Comparison of ENCODE assay signal across 18 cellular contexts in genomic region chr4:146506272-146506671, GRCh38. TPM values are rescaled to one million over a fixed set of nuclear protein-coding genes. Genes with fewer than 3 reads are reported as not detected.
A peak's percentile ranks its signal among the peaks of the same experiment; 100 is the strongest.
DNase-seq lines count a peak whose midpoint lies in the region; ATAC-seq lines count a peak whose summit lies in the region.
"Had no signal": no experiment of that assay in that cellular context is flagged by ENCODE, and none has a peak within 500 bp of the region (broad histone marks: within the 10 kb centered on the region; RNA-seq: fewer than 3 reads in every experiment).

No MANE protein-coding gene starts in this region.

- H3K27ac Mint-ChIP-seq in activated T-cell treated with anti-CD3 and anti-CD28 coated beads, Interleukin-2, amount 50 U/mL, for 72 hours = no peak overlapping the region
- H3K27ac Mint-ChIP-seq in activated T-helper 17 cell treated with anti-CD3 and anti-CD28 coated beads, Interleukin-2, amount 50 U/mL, for 72 hours = peak overlapping the region; percentile 32
- peak overlapping the region in 1 of 2 donors; percentile 30 for H3K27ac Mint-ChIP-seq in stimulated activated naive CD8-positive, alpha-beta T cell treated with anti-CD3 and anti-CD28 coated beads, Interleukin-15, amount 100 ng/mL, for 72 hours
- H3K27ac Mint-ChIP-seq: CD4-positive, alpha-beta T cell had no signal

- peaks cover 6 to 16% of the 10 kb centered on the region in 2 donors for H3K36me3 Mint-ChIP-seq in activated T-cell treated with anti-CD3 and anti-CD28 coated beads, Interleukin-2, amount 50 U/mL, for 72 hours (ENCODE audit: insufficient read depth in 2 of 2)
- peaks cover 43% of the 10 kb centered on the region for H3K36me3 Mint-ChIP-seq in activated T-cell treated with anti-CD3 and anti-CD28 coated beads, Interleukin-2, amount 50 U/mL, for 4 hours (ENCODE audit: insufficient read depth)
- peaks cover 37% of the 10 kb centered on the region for H3K36me3 Mint-ChIP-seq in activated T-helper 17 cell treated with anti-CD3 and anti-CD28 coated beads, Interleukin-2, amount 50 U/mL, for 72 hours (ENCODE audit: low read depth)

- ATAC-seq in activated T-cell treated with anti-CD3 and anti-CD28 coated beads, Interleukin-2, amount 50 U/mL, for 72 hours (replicated peaks in 1 of 2) = peak; percentile 72 to 76
- no peak for ATAC-seq in activated T-cell treated with anti-CD3 and anti-CD28 coated beads, Interleukin-2, amount 50 U/mL, for 4 hours
- peak; percentile 58 for ATAC-seq in GM19463 (IDR thresholded peaks at IDR 0.05; ENCODE audit: unreplicated experiment)
- ATAC-seq in activated T-helper 17 cell treated with anti-CD3 and anti-CD28 coated beads, Interleukin-2, amount 50 U/mL, for 72 hours (replicated peaks) = peak; percentile 73
- peak; percentile 83 for ATAC-seq in stimulated activated naive CD8-positive, alpha-beta T cell treated with anti-CD3 and anti-CD28 coated beads, Interleukin-15, amount 100 ng/mL, for 72 hours
- ATAC-seq: A549 had no signal

- H3K4me3 Mint-ChIP-seq in activated T-cell treated with anti-CD3 and anti-CD28 coated beads, Interleukin-2, amount 50 U/mL, for 72 hours = peak overlapping the region in 1 of 2 donors; percentile 45
- H3K4me3 Mint-ChIP-seq in activated T-cell treated with anti-CD3 and anti-CD28 coated beads, Interleukin-2, amount 50 U/mL, for 4 hours = no peak overlapping the region
- H3K4me3 Mint-ChIP-seq in activated T-helper 17 cell treated with anti-CD3 and anti-CD28 coated beads, Interleukin-2, amount 50 U/mL, for 72 hours = no peak overlapping the region
- no peak overlapping the region for H3K4me3 Mint-ChIP-seq in stimulated activated naive CD8-positive, alpha-beta T cell treated with anti-CD3 and anti-CD28 coated beads, Interleukin-15, amount 100 ng/mL, for 72 hours
- H3K4me3 Mint-ChIP-seq: CD4-positive, alpha-beta T cell had no signal

- peaks cover 25% of the 10 kb centered on the region for H3K4me1 Mint-ChIP-seq in activated T-cell treated with anti-CD3 and anti-CD28 coated beads, Interleukin-2, amount 50 U/mL, for 72 hours (ENCODE audit: low read depth)
- H3K4me1 Mint-ChIP-seq in activated T-cell treated with anti-CD3 and anti-CD28 coated beads, Interleukin-2, amount 50 U/mL, for 4 hours (ENCODE audit: low read depth) = peaks cover 4% of the 10 kb centered on the region
- H3K4me1 Mint-ChIP-seq in activated T-helper 17 cell treated with anti-CD3 and anti-CD28 coated beads, Interleukin-2, amount 50 U/mL, for 72 hours = peaks cover 18% of the 10 kb centered on the region
- peaks cover 27% of the 10 kb centered on the region for H3K4me1 Mint-ChIP-seq in stimulated activated naive CD8-positive, alpha-beta T cell treated with anti-CD3 and anti-CD28 coated beads, Interleukin-15, amount 100 ng/mL, for 72 hours

- no peaks in the 10 kb centered on the region for H3K9me3 Mint-ChIP-seq in activated T-cell treated with anti-CD3 and anti-CD28 coated beads, Interleukin-2, amount 50 U/mL, for 72 hours
- H3K9me3 Mint-ChIP-seq in activated T-cell treated with anti-CD3 and anti-CD28 coated beads, Interleukin-2, amount 50 U/mL, for 4 hours = no peaks in the 10 kb centered on the region
- no peaks in the 10 kb centered on the region for H3K9me3 Mint-ChIP-seq in activated T-helper 17 cell treated with anti-CD3 and anti-CD28 coated beads, Interleukin-2, amount 50 U/mL, for 72 hours
- H3K9me3 Mint-ChIP-seq in stimulated activated naive CD8-positive, alpha-beta T cell treated with anti-CD3 and anti-CD28 coated beads, Interleukin-15, amount 100 ng/mL, for 72 hours = no peaks in the 10 kb centered on the region
- H3K9me3 Mint-ChIP-seq: CD4-positive, alpha-beta T cell had no signal

- no peak for DNase-seq in activated T-cell treated with anti-CD3 and anti-CD28 coated beads, Interleukin-2, amount 50 U/mL, for 72 hours
- no peak for DNase-seq in activated T-cell treated with anti-CD3 and anti-CD28 coated beads, Interleukin-2, amount 50 U/mL, for 4 hours
- no peak for DNase-seq in stimulated activated naive CD8-positive, alpha-beta T cell treated with anti-CD3 and anti-CD28 coated beads, Interleukin-15, amount 100 ng/mL, for 72 hours
- DNase-seq in RPMI8226 = no peak
- no peak for DNase-seq in NCI-H510A treated with DMSO at 0.1 percent for 48 hours (lab: John Stamatoyannopoulos, UW)
- DNase-seq: AML-193; CD4-positive, alpha-beta T cell; DMS53; IMR-90; MM.1S; NCI-H1694; NCI-H2029 treated with DMSO at 0.1 percent for 48 hours; NCI-H446 treated with DMSO at 0.1 percent for 48 hours; NCI-H526 treated with DMSO at 0.1 percent for 48 hours; SHP77 treated with DMSO at 0.1 percent for 48 hours had no signal

- no peaks in the 10 kb centered on the region for H3K27me3 Mint-ChIP-seq in activated T-cell treated with anti-CD3 and anti-CD28 coated beads, Interleukin-2, amount 50 U/mL, for 72 hours (ENCODE audit: low read depth)
- H3K27me3 Mint-ChIP-seq in activated T-cell treated with anti-CD3 and anti-CD28 coated beads, Interleukin-2, amount 50 U/mL, for 4 hours (ENCODE audit: low read depth) = no peaks in the 10 kb centered on the region
- H3K27me3 Mint-ChIP-seq in activated T-helper 17 cell treated with anti-CD3 and anti-CD28 coated beads, Interleukin-2, amount 50 U/mL, for 72 hours = no peaks in the 10 kb centered on the region
- no peaks in the 10 kb centered on the region for H3K27me3 Mint-ChIP-seq in stimulated activated naive CD8-positive, alpha-beta T cell treated with anti-CD3 and anti-CD28 coated beads, Interleukin-15, amount 100 ng/mL, for 72 hours
- H3K27me3 Mint-ChIP-seq: CD4-positive, alpha-beta T cell had no signal

RNA-seq across cellular contexts. Expression of gene SLC10A7, which starts 15.5 kb away (rescaled TPM):
- total RNA-seq in activated T-cell treated with anti-CD3 and anti-CD28 coated beads, Interleukin-2, amount 50 U/mL, for 72 hours = 10 to 100 TPM; 28.3 to 31.9 TPM
- total RNA-seq in activated T-cell treated with anti-CD3 and anti-CD28 coated beads, Interleukin-2, amount 50 U/mL, for 4 hours = 10 to 100 TPM; 11.6 to 14.4 (median 13.0) TPM
- total RNA-seq in activated T-helper 17 cell treated with anti-CD3 and anti-CD28 coated beads, Interleukin-2, amount 50 U/mL, for 72 hours = 10 to 100 TPM; 13.0 to 17.5 TPM

Comparison
In these comparisons a context has a peak if more than half of its experiments do, and no peak if none do; other contexts are left out.
1. ATAC-seq: peak in activated T-cell treated with anti-CD3 and anti-CD28 coated beads, Interleukin-2, amount 50 U/mL, for 72 hours (2 of 2), GM19463 (single experiment), activated T-helper 17 cell treated with anti-CD3 and anti-CD28 coated beads, Interleukin-2, amount 50 U/mL, for 72 hours (single experiment) and stimulated activated naive CD8-positive, alpha-beta T cell treated with anti-CD3 and anti-CD28 coated beads, Interleukin-15, amount 100 ng/mL, for 72 hours (single experiment); none in activated T-cell treated with anti-CD3 and anti-CD28 coated beads, Interleukin-2, amount 50 U/mL, for 4 hours (0 of 2).